ENCODE assay signal across 8 cellular contexts in the genomic region with DNA sequence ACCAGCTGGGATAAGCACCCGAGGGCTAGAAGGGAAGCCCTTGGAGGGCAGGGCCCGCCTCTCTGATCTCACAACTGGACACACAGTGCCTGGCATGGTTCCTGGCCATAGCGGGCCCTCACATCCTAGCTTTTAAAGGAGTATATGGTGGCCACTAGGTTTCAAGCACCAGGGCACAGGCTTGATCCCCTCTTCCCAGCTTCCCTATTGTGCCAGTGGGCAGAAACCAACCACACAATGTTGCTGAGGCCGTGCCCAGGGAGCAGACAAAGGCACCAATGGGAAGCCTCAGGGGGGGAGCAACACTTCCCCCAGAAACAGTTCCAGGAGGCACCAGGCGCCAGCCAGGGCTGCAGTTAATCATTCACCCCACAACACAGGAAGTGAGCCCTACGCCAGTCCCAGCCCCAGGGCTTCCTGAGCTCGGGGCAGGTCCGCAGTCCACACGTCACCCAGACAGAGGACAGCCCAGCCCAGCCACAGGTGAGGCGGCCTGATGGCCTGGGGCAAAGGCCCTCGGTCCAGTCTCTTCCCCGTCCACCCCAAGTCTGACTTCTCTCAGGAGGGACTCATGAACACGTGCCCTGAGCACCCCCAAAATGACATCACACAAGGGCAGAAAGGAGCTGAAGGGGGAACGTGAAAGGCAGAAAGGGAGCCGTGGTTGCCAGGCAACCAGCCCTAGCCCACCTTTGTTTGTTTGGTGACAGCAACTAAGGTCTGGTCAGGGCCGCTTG. TPM values are rescaled to one million over a fixed set of nuclear protein-coding genes. Genes with fewer than 3 reads are reported as not detected.
DNase-seq lines count a peak whose midpoint lies in the region; ATAC-seq and TF ChIP-seq lines count a peak whose summit lies in the region.

No MANE protein-coding gene starts in this region.

- ATAC-seq in HG03378 (IDR thresholded peaks at IDR 0.05; ENCODE audit: unreplicated experiment), result peak; percentile 50
- ATAC-seq in left lobe of liver, result peak; percentile 98

- intact Hi-C loops in activated T-helper 2 cell treated with anti-CD3 and anti-CD28 coated beads, Interferon-gamma antibody, Interleukin-2, Interleukin-4, amounts not matched to agents 10 μg/mL and 5 μg/mL and 100 μg/mL, durations not matched to agents 14 hours and 24 hours and 36 hours (cut with micrococcal nuclease), result no loop called here

- H3K36me3 Mint-ChIP-seq in activated naive CD4-positive, alpha-beta T cell treated with anti-CD3 and anti-CD28 coated beads, Interleukin-2, amount 10 ng/mL, durations not matched to agents 7 days and 5 days, result peaks cover 13% of the 10 kb centered on the region
- peaks cover 7% of the 10 kb centered on the region for H3K36me3 Mint-ChIP-seq in activated T-helper 2 cell treated with anti-CD3 and anti-CD28 coated beads, Interferon-gamma antibody, Interleukin-2, Interleukin-4, amounts not matched to agents 10 μg/mL and 5 μg/mL and 100 μg/mL, durations not matched to agents 14 hours and 24 hours and 36 hours (ENCODE audit: low read depth)
- peaks cover 7% of the 10 kb centered on the region for H3K36me3 Mint-ChIP-seq in type B pancreatic cell

- H3K27ac Mint-ChIP-seq in activated naive CD4-positive, alpha-beta T cell treated with anti-CD3 and anti-CD28 coated beads, Interleukin-2, amount 10 ng/mL, durations not matched to agents 7 days and 5 days, result peak overlapping the region; percentile 9
- H3K27ac Mint-ChIP-seq in activated T-helper 2 cell treated with anti-CD3 and anti-CD28 coated beads, Interferon-gamma antibody, Interleukin-2, Interleukin-4, amounts not matched to agents 10 μg/mL and 5 μg/mL and 100 μg/mL, durations not matched to agents 14 hours and 24 hours and 36 hours, result peak overlapping the region; percentile 33
- H3K27ac Mint-ChIP-seq in type B pancreatic cell, result peak overlapping the region; percentile 100

- TF ChIP-seq CTCF in type B pancreatic cell (conservative IDR thresholded peaks at IDR 0.05), result no peak

- CTCF ChIA-PET in activated naive CD4-positive, alpha-beta T cell treated with anti-CD3 and anti-CD28 coated beads, Interleukin-2, amount 10 ng/mL, durations not matched to agents 7 days and 5 days (lab: Charles Lee), result interaction anchor here (0.7 to 6.5 kb wide), 6 partner anchors 9 to 172 kb away, joined by 3 to 78 read pairs (median 5); a partner anchor contains a TSS

- no peak overlapping the region for H3K4me3 Mint-ChIP-seq in activated naive CD4-positive, alpha-beta T cell treated with anti-CD3 and anti-CD28 coated beads, Interleukin-2, amount 10 ng/mL, durations not matched to agents 7 days and 5 days
- H3K4me3 Mint-ChIP-seq in activated T-helper 2 cell treated with anti-CD3 and anti-CD28 coated beads, Interferon-gamma antibody, Interleukin-2, Interleukin-4, amounts not matched to agents 10 μg/mL and 5 μg/mL and 100 μg/mL, durations not matched to agents 14 hours and 24 hours and 36 hours (ENCODE audit: low read depth), result no peak overlapping the region
- peak overlapping the region; percentile 76 for H3K4me3 Mint-ChIP-seq in type B pancreatic cell

- H3K4me1 Mint-ChIP-seq in activated naive CD4-positive, alpha-beta T cell treated with anti-CD3 and anti-CD28 coated beads, Interleukin-2, amount 10 ng/mL, durations not matched to agents 7 days and 5 days, result peaks cover 15% of the 10 kb centered on the region
- H3K4me1 Mint-ChIP-seq in activated T-helper 2 cell treated with anti-CD3 and anti-CD28 coated beads, Interferon-gamma antibody, Interleukin-2, Interleukin-4, amounts not matched to agents 10 μg/mL and 5 μg/mL and 100 μg/mL, durations not matched to agents 14 hours and 24 hours and 36 hours (ENCODE audit: low read depth), result peaks cover 7% of the 10 kb centered on the region
- peaks cover 18% of the 10 kb centered on the region for H3K4me1 Mint-ChIP-seq in type B pancreatic cell (ENCODE audit: unreplicated experiment)

- no peaks in the 10 kb centered on the region for H3K9me3 Mint-ChIP-seq in activated naive CD4-positive, alpha-beta T cell treated with anti-CD3 and anti-CD28 coated beads, Interleukin-2, amount 10 ng/mL, durations not matched to agents 7 days and 5 days
- no peaks in the 10 kb centered on the region for H3K9me3 Mint-ChIP-seq in activated T-helper 2 cell treated with anti-CD3 and anti-CD28 coated beads, Interferon-gamma antibody, Interleukin-2, Interleukin-4, amounts not matched to agents 10 μg/mL and 5 μg/mL and 100 μg/mL, durations not matched to agents 14 hours and 24 hours and 36 hours
- H3K9me3 Mint-ChIP-seq in type B pancreatic cell, result no peaks in the 10 kb centered on the region

- no peaks in the 10 kb centered on the region for H3K27me3 Mint-ChIP-seq in activated naive CD4-positive, alpha-beta T cell treated with anti-CD3 and anti-CD28 coated beads, Interleukin-2, amount 10 ng/mL, durations not matched to agents 7 days and 5 days
- H3K27me3 Mint-ChIP-seq in activated T-helper 2 cell treated with anti-CD3 and anti-CD28 coated beads, Interferon-gamma antibody, Interleukin-2, Interleukin-4, amounts not matched to agents 10 μg/mL and 5 μg/mL and 100 μg/mL, durations not matched to agents 14 hours and 24 hours and 36 hours (ENCODE audit: low read depth), result no peaks in the 10 kb centered on the region
- no peaks in the 10 kb centered on the region for H3K27me3 Mint-ChIP-seq in type B pancreatic cell

- peak; percentile 39 for DNase-seq in activated naive CD4-positive, alpha-beta T cell treated with anti-CD3 and anti-CD28 coated beads, Interleukin-2, amount 10 ng/mL, durations not matched to agents 7 days and 5 days
- DNase-seq in activated naive CD4-positive, alpha-beta T cell treated with Interleukin-2 at 50 U/mL for 16 hours, result no peak
- no peak for DNase-seq in activated T-helper 2 cell treated with anti-CD3 and anti-CD28 coated beads, Interferon-gamma antibody, Interleukin-2, Interleukin-4, amounts not matched to agents 10 μg/mL and 5 μg/mL and 100 μg/mL, durations not matched to agents 14 hours and 24 hours and 36 hours (ENCODE audit: low spot score)
- DNase-seq in left lobe of liver (ENCODE audit: low spot score) (peak; percentile 92), type B pancreatic cell (ENCODE audit: extremely low spot score, unreplicated experiment) (no peak), NCI-H2227 treated with DMSO at 0.1 percent for 48 hours (lab: John Stamatoyannopoulos, UW) (no peak)
- DNase-seq in activated CD8-positive, alpha-beta memory T cell treated with anti-CD3 and anti-CD28 coated beads, Interleukin-2, amount 50 U/mL, for 4 hours, result no peak

RNA-seq across cellular contexts. Expression of a gene that starts 12.8 kb away (rescaled TPM):
- 0.09 and 0.16 TPM in 2 replicates for total RNA-seq in activated T-helper 2 cell treated with anti-CD3 and anti-CD28 coated beads, Interferon-gamma antibody, Interleukin-2, Interleukin-4, amounts not matched to agents 10 μg/mL and 5 μg/mL and 100 μg/mL, durations not matched to agents 14 hours and 24 hours and 36 hours
- total RNA-seq in left lobe of liver (0.13 TPM), type B pancreatic cell (ENCODE audit: low replicate concordance) (9.3 and 17.7 TPM in 2 replicates)

RNA-seq across cellular contexts. Expression of a gene that starts 20.9 kb away (rescaled TPM):
- 30.8 and 33.3 TPM in 2 replicates for total RNA-seq in activated T-helper 2 cell treated with anti-CD3 and anti-CD28 coated beads, Interferon-gamma antibody, Interleukin-2, Interleukin-4, amounts not matched to agents 10 μg/mL and 5 μg/mL and 100 μg/mL, durations not matched to agents 14 hours and 24 hours and 36 hours
- total RNA-seq in left lobe of liver, result 26.0 TPM
- total RNA-seq in type B pancreatic cell (ENCODE audit: low replicate concordance), result 64.7 and 90.4 TPM in 2 replicates

RNA-seq across cellular contexts. Expression of a gene that starts 21.1 kb away (rescaled TPM):
- 97.6 and 101 TPM in 2 replicates for total RNA-seq in activated T-helper 2 cell treated with anti-CD3 and anti-CD28 coated beads, Interferon-gamma antibody, Interleukin-2, Interleukin-4, amounts not matched to agents 10 μg/mL and 5 μg/mL and 100 μg/mL, durations not matched to agents 14 hours and 24 hours and 36 hours
- total RNA-seq in left lobe of liver (31.6 TPM), type B pancreatic cell (ENCODE audit: low replicate concordance) (88.1 and 89.3 TPM in 2 replicates)

RNA-seq across cellular contexts. Expression of a gene that starts 58.5 kb away (rescaled TPM):
- total RNA-seq in activated T-helper 2 cell treated with anti-CD3 and anti-CD28 coated beads, Interferon-gamma antibody, Interleukin-2, Interleukin-4, amounts not matched to agents 10 μg/mL and 5 μg/mL and 100 μg/mL, durations not matched to agents 14 hours and 24 hours and 36 hours, result 33.9 and 34.8 TPM in 2 replicates
- total RNA-seq in left lobe of liver (34.2 TPM), type B pancreatic cell (ENCODE audit: low replicate concordance) (48.2 and 49.0 TPM in 2 replicates)

Comparison
In these comparisons a context has a peak if more than half of its experiments do, and no peak if none do; other contexts are left out.
1. DNase-seq: peak in activated naive CD4-positive, alpha-beta T cell treated with anti-CD3 and anti-CD28 coated beads, Interleukin-2, amount 10 ng/mL, durations not matched to agents 7 days and 5 days (single experiment) and left lobe of liver (single experiment); none in activated naive CD4-positive, alpha-beta T cell treated with Interleukin-2 at 50 U/mL for 16 hours (single experiment), activated T-helper 2 cell treated with anti-CD3 and anti-CD28 coated beads, Interferon-gamma antibody, Interleukin-2, Interleukin-4, amounts not matched to agents 10 μg/mL and 5 μg/mL and 100 μg/mL, durations not matched to agents 14 hours and 24 hours and 36 hours (single experiment), type B pancreatic cell (single experiment), activated CD8-positive, alpha-beta memory T cell treated with anti-CD3 and anti-CD28 coated beads, Interleukin-2, amount 50 U/mL, for 4 hours (single experiment) and NCI-H2227 treated with DMSO at 0.1 percent for 48 hours (single experiment).
2. H3K27ac Mint-ChIP-seq: peak in every context shown above with its lines; median percentile 100 in type B pancreatic cell; 33 in activated T-helper 2 cell treated with anti-CD3 and anti-CD28 coated beads, Interferon-gamma antibody, Interleukin-2, Interleukin-4, amounts not matched to agents 10 μg/mL and 5 μg/mL and 100 μg/mL, durations not matched to agents 14 hours and 24 hours and 36 hours; 9 in activated naive CD4-positive, alpha-beta T cell treated with anti-CD3 and anti-CD28 coated beads, Interleukin-2, amount 10 ng/mL, durations not matched to agents 7 days and 5 days.